ENCODE assay signal across 1 cellular context in the genomic region with DNA sequence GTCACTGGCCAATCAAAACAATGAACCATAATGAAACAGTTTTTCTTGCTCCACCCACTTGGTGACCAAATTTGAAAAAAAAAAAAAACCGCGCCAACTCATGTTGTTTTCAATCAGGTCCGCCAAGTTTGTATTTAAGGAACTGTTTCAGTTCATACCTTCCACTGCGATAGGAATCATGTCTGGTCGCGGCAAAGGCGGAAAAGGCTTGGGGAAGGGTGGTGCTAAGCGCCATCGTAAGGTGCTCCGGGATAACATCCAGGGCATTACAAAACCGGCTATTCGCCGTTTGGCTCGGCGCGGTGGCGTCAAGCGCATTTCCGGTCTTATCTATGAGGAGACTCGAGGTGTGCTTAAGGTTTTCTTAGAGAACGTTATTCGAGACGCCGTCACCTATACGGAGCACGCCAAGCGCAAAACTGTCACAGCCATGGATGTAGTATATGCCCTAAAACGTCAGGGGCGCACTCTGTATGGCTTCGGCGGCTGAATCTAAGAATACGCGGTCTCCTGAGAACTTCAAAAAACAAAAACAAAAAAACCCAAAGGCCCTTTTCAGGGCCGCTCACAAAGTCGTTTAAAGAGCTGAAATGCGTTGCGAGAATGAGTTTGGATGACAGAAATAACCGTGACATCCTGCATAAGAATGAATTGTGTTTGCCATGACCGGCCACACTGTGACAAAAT.
TF ChIP-seq lines count a peak whose summit lies in the region.

No MANE protein-coding gene starts in this region.

TF ChIP-seq in K562, 482 proteins besides CTCF, POLR2A, EP300 and RAD21 (continued from another document and continues in another):
- TF ChIP-seq, protein P1, sequence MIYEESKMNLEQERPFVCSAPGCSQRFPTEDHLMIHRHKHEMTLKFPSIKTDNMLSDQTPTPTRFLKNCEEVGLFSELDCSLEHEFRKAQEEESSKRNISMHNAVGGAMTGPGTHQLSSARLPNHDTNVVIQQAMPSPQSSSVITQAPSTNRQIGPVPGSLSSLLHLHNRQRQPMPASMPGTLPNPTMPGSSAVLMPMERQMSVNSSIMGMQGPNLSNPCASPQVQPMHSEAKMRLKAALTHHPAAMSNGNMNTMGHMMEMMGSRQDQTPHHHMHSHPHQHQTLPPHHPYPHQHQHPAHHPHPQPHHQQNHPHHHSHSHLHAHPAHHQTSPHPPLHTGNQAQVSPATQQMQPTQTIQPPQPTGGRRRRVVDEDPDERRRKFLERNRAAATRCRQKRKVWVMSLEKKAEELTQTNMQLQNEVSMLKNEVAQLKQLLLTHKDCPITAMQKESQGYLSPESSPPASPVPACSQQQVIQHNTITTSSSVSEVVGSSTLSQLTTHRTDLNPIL (CRISPR knock-in tag; IDR thresholded peaks at IDR 0.05) = no peak; the same call in 1 of the 2 replicates
- peak; percentile 95 for TF ChIP-seq GTF2A2 (tag; IDR thresholded peaks at IDR 0.05)
- TF ChIP-seq ZNF12 (CRISPR knock-in tag; IDR thresholded peaks at IDR 0.05) = no peak; the same call in 1 of the 2 replicates
- peak; percentile 68 for TF ChIP-seq JUND (IDR thresholded peaks at IDR 0.05; ENCODE audit: borderline replicate concordance, low read depth, low read length)
- TF ChIP-seq JUND (tag; IDR thresholded peaks at IDR 0.05; ENCODE audit: borderline replicate concordance, low read depth, low read length) = peak; percentile 62; the same call in 1 of the 3 replicates
- TF ChIP-seq HSF4 (CRISPR knock-in tag; IDR thresholded peaks at IDR 0.05; ENCODE audit: borderline replicate concordance) = no peak
- peak; percentile 69; the same call in 1 of the 2 replicates for TF ChIP-seq HDAC6 (IDR thresholded peaks at IDR 0.05; ENCODE audit: low read depth, low read length)
- peak; percentile 100 for TF ChIP-seq SMAD1 (IDR thresholded peaks at IDR 0.05; ENCODE audit: low read depth, low read length, partially characterized antibody)
- peak; percentile 21; the same call in 1 of the 2 replicates for TF ChIP-seq TARDBP (IDR thresholded peaks at IDR 0.05)
- no peak for TF ChIP-seq FOXA1 (IDR thresholded peaks at IDR 0.05; ENCODE audit: borderline replicate concordance)
- TF ChIP-seq RBM34 (IDR thresholded peaks at IDR 0.05; ENCODE audit: borderline replicate concordance, insufficient read depth, low read length) = no peak
- TF ChIP-seq ZNF277 (CRISPR knock-in tag; IDR thresholded peaks at IDR 0.05; ENCODE audit: borderline replicate concordance) = no peak
- no peak for TF ChIP-seq CREBBP (IDR thresholded peaks at IDR 0.05; ENCODE audit: low read depth, low read length)
- no peak; the same call in 1 of the 2 replicates for TF ChIP-seq KLF6 (CRISPR knock-in tag; IDR thresholded peaks at IDR 0.05; ENCODE audit: borderline replicate concordance)
- TF ChIP-seq HDAC3 (IDR thresholded peaks at IDR 0.05; ENCODE audit: borderline replicate concordance, partially characterized antibody) = peak; percentile 75
- TF ChIP-seq SRSF1 (IDR thresholded peaks at IDR 0.05; ENCODE audit: low read depth, low read length) = 0 out of 2 replicates have a peak, but pooled peaks have one; percentile 79
- peak; percentile 50; the same call in 1 of the 2 replicates for TF ChIP-seq MTA1 (IDR thresholded peaks at IDR 0.05; ENCODE audit: borderline replicate concordance)
- TF ChIP-seq ZNF253 (CRISPR knock-in tag; conservative IDR thresholded peaks at IDR 0.05) = peak; percentile 73; the same call in 1 of the 2 replicates
- TF ChIP-seq TCF7 (IDR thresholded peaks at IDR 0.05; ENCODE audit: borderline replicate concordance) = no peak
- peak; percentile 77 for TF ChIP-seq ZNF444 (CRISPR knock-in tag; IDR thresholded peaks at IDR 0.05)
- peak; percentile 75 for TF ChIP-seq FIP1L1 (IDR thresholded peaks at IDR 0.05; ENCODE audit: low read depth, low read length, poor library complexity, severe bottlenecking)
- no peak for TF ChIP-seq ZNF79 (CRISPR knock-in tag; IDR thresholded peaks at IDR 0.05; ENCODE audit: low read depth)
- TF ChIP-seq CBX8 (IDR thresholded peaks at IDR 0.05; ENCODE audit: borderline replicate concordance, extremely low read depth, low read depth, low read length, poor library complexity, severe bottlenecking) = no peak
- TF ChIP-seq ARNT (IDR thresholded peaks at IDR 0.05) = peak; percentile 77 to 85
- peak; percentile 41; the same call in 1 of the 2 replicates for TF ChIP-seq TCF7L2 (IDR thresholded peaks at IDR 0.05; ENCODE audit: low read depth, low read length)
- peak; percentile 32 to 87 (median 68) for TF ChIP-seq YY1 (IDR thresholded peaks at IDR 0.05; ENCODE audit: borderline replicate concordance in 1 of 3, control insufficient read depth in 1 of 3, extremely low read depth in 1 of 3, insufficient read depth in 3 of 3, insufficient read length in 1 of 3, insufficient replicate concordance in 2 of 3, low read depth in 1 of 3, low read length in 2 of 3)
- TF ChIP-seq CREB1 (IDR thresholded peaks at IDR 0.05) = peak; percentile 59
- TF ChIP-seq CREB1 (CRISPR knock-in tag; IDR thresholded peaks at IDR 0.05) = peak; percentile 55; the same call in 1 of the 2 replicates
- TF ChIP-seq ELF2 (CRISPR knock-in tag; IDR thresholded peaks at IDR 0.05) = peak; percentile 77
- peak; percentile 69 to 90 for TF ChIP-seq TRIM24 (IDR thresholded peaks at IDR 0.05)
- TF ChIP-seq TCFL5 (CRISPR knock-in tag; conservative IDR thresholded peaks at IDR 0.05) = peak; percentile 33; the same call in 1 of the 2 replicates
- TF ChIP-seq FOXP4 (CRISPR knock-in tag; IDR thresholded peaks at IDR 0.05; ENCODE audit: borderline replicate concordance) = no peak; the same call in none of the 2 replicates
- peak; percentile 38; the same call in 1 of the 2 replicates for TF ChIP-seq SPI1 (IDR thresholded peaks at IDR 0.05; ENCODE audit: borderline replicate concordance, low read depth, low read length)
- peak; percentile 17 for TF ChIP-seq ZSCAN29 (IDR thresholded peaks at IDR 0.05)
- TF ChIP-seq ZNF140 (CRISPR knock-in tag; IDR thresholded peaks at IDR 0.05) = no peak
- TF ChIP-seq PATZ1 (CRISPR knock-in tag; IDR thresholded peaks at IDR 0.05; ENCODE audit: borderline replicate concordance) = peak; percentile 67; the same call in 1 of the 2 replicates
- TF ChIP-seq NR2C1 (IDR thresholded peaks at IDR 0.05) = peak; percentile 67; the same call in 1 of the 2 replicates
- TF ChIP-seq NR2C1 (tag; IDR thresholded peaks at IDR 0.05) = peak; percentile 76
- peak; percentile 91 for TF ChIP-seq PHF20 (IDR thresholded peaks at IDR 0.05; ENCODE audit: partially characterized antibody)
- no peak for TF ChIP-seq ZNF212 (CRISPR knock-in tag; IDR thresholded peaks at IDR 0.05)
- peak; percentile 99 for TF ChIP-seq POLR2H (tag; IDR thresholded peaks at IDR 0.05; ENCODE audit: low read depth)
- 0 out of 2 replicates have a peak, but pooled peaks have one; percentile 5 for TF ChIP-seq ZBTB2 (IDR thresholded peaks at IDR 0.05)
- peak; percentile 95 for TF ChIP-seq GATA2 (CRISPR knock-in tag; IDR thresholded peaks at IDR 0.05)
- peak; percentile 80 for TF ChIP-seq ZNF766 (CRISPR knock-in tag; conservative IDR thresholded peaks at IDR 0.05)
- TF ChIP-seq ZNF561 (CRISPR knock-in tag; conservative IDR thresholded peaks at IDR 0.05) = no peak
- no peak for TF ChIP-seq NR4A1 (CRISPR knock-in tag; IDR thresholded peaks at IDR 0.05)
- peak; percentile 81 for TF ChIP-seq NR4A1 (tag; IDR thresholded peaks at IDR 0.05)
- no peak for TF ChIP-seq HDAC8 (tag; IDR thresholded peaks at IDR 0.05)
- no peak for TF ChIP-seq DNMT1 (IDR thresholded peaks at IDR 0.05)
- peak; percentile 79 for TF ChIP-seq MYNN (IDR thresholded peaks at IDR 0.05)
- no peak for TF ChIP-seq MYNN (CRISPR knock-in tag; IDR thresholded peaks at IDR 0.05)
- TF ChIP-seq TRIM25 (IDR thresholded peaks at IDR 0.05; ENCODE audit: borderline replicate concordance) = 0 out of 2 replicates have a peak, but pooled peaks have one; percentile 90
- TF ChIP-seq, protein P2, sequence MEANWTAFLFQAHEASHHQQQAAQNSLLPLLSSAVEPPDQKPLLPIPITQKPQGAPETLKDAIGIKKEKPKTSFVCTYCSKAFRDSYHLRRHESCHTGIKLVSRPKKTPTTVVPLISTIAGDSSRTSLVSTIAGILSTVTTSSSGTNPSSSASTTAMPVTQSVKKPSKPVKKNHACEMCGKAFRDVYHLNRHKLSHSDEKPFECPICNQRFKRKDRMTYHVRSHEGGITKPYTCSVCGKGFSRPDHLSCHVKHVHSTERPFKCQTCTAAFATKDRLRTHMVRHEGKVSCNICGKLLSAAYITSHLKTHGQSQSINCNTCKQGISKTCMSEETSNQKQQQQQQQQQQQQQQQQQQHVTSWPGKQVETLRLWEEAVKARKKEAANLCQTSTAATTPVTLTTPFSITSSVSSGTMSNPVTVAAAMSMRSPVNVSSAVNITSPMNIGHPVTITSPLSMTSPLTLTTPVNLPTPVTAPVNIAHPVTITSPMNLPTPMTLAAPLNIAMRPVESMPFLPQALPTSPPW (CRISPR knock-in tag; IDR thresholded peaks at IDR 0.05) = peak; percentile 63
- peak; percentile 97 for TF ChIP-seq MED1 (CRISPR knock-in tag; IDR thresholded peaks at IDR 0.05; ENCODE audit: borderline replicate concordance)
